ENCODE assay signal across 8 cellular contexts in genomic region chr3:39148116-39149058, GRCh38. TPM values are rescaled to one million over a fixed set of nuclear protein-coding genes. Genes with fewer than 3 reads are reported as not detected.
A peak's percentile ranks its signal among the peaks of the same experiment; 100 is the strongest.
DNase-seq lines count a peak whose midpoint lies in the region; ATAC-seq and TF ChIP-seq lines count a peak whose summit lies in the region.

No MANE protein-coding gene starts in this region.

- DNase-seq in UCSD-AML1 (lab: John Stamatoyannopoulos, UW; ENCODE audit: unreplicated experiment) (peak; percentile 83), esophagus muscularis mucosa (ENCODE audit: extremely low spot score) (no peak), renal cortical epithelial cell (ENCODE audit: low read depth) (peak; percentile 82), NCI-H146 (lab: John Stamatoyannopoulos, UW) (no peak), NCI-H2107 (lab: John Stamatoyannopoulos, UW) (no peak)

- H3K27ac ChIP-seq in ACC112 (ENCODE audit: low read depth, low read length): peak overlapping the region; percentile 85
- peak overlapping the region; percentile 99 to 100 (median 100) for H3K27ac ChIP-seq in esophagus muscularis mucosa (replicated peaks in 1 of 4)

- no peak for TF ChIP-seq EP300 in esophagus muscularis mucosa (IDR thresholded peaks at IDR 0.05)

- H2AFZ ChIP-seq in ACC112 (ENCODE audit: low read length, unreplicated experiment): no peak overlapping the region

- H3K27me3 ChIP-seq in ACC112 (ENCODE audit: insufficient read depth, low read length) (no peaks in the 10 kb centered on the region), esophagus muscularis mucosa (no peaks in the 10 kb centered on the region)

- TF ChIP-seq POLR2A in GM18505 (IDR thresholded peaks at IDR 0.05; ENCODE audit: borderline replicate concordance, extremely low read depth, insufficient read depth, insufficient read length) (peak; percentile 10), esophagus muscularis mucosa (IDR thresholded peaks at IDR 0.05; ENCODE audit: low read depth) (no peak)

- H3K79me2 ChIP-seq in ACC112 (ENCODE audit: control insufficient read depth, insufficient read depth, low read length, unreplicated experiment): peaks cover 77% of the 10 kb centered on the region

- H3K4me1 ChIP-seq in ACC112 (ENCODE audit: control insufficient read depth, insufficient read depth, low read length, unreplicated experiment) (peaks cover 63% of the 10 kb centered on the region), esophagus muscularis mucosa (peaks cover 71 to 85% (median 76%) of the 10 kb centered on the region in 4 donors)

- H3K4me3 ChIP-seq in ACC112 (ENCODE audit: low read depth, low read length) (peak overlapping the region; percentile 35), esophagus muscularis mucosa (peak overlapping the region; percentile 25 to 48 (median 29))

- no peak for TF ChIP-seq CTCF in esophagus muscularis mucosa (IDR thresholded peaks at IDR 0.05)

- H3K36me3 ChIP-seq in ACC112 (ENCODE audit: insufficient read depth, low read length) (peaks cover 13% of the 10 kb centered on the region; the same call in 1 of the 2 replicates), esophagus muscularis mucosa (peaks cover 25 to 33% (median 31%) of the 10 kb centered on the region in 4 donors)

- ATAC-seq in GM18505 (IDR thresholded peaks at IDR 0.05; ENCODE audit: unreplicated experiment) (peak; percentile 17), HG03135 (IDR thresholded peaks at IDR 0.05; ENCODE audit: unreplicated experiment) (peak; percentile 25)

- 39% methylated on average over 10 of the region's 14 CpGs for WGBS in esophagus muscularis mucosa

- intact Hi-C loops in esophagus muscularis mucosa (cut with DNase I): no loop called here

- H3K9me3 ChIP-seq in esophagus muscularis mucosa: no peaks in the 10 kb centered on the region

RNA-seq across cellular contexts. Expression of gene CSRNP1, which starts 5.0 kb away (rescaled TPM):
- total RNA-seq in esophagus muscularis mucosa (100 to 1,000 TPM in 1 of 4 donors, 10 to 100 TPM in 3; 27.8 to 183 (median 45.4) TPM), renal cortical epithelial cell (12.3 and 16.1 TPM in 2 replicates)

RNA-seq across cellular contexts. Expression of gene TTC21A, which starts 40.9 kb away (rescaled TPM):
- 1 to 10 TPM; 1.7 to 8.6 (median 3.9) TPM for total RNA-seq in esophagus muscularis mucosa
- total RNA-seq in renal cortical epithelial cell: 2.1 and 4.7 TPM in 2 replicates

RNA-seq across cellular contexts. Expression of gene GORASP1, which starts 41.0 kb away (rescaled TPM):
- 10 to 100 TPM; 53.7 to 88.7 (median 67.8) TPM for total RNA-seq in esophagus muscularis mucosa
- total RNA-seq in renal cortical epithelial cell: 31.8 and 35.8 TPM in 2 replicates

RNA-seq across cellular contexts. Expression of gene XIRP1, which starts 44.0 kb away (rescaled TPM):
- total RNA-seq in esophagus muscularis mucosa (1 to 10 TPM in 1 of 4 donors, not detected in 3; 1.3 TPM), renal cortical epithelial cell (not detected in 2 replicates)

Comparison
In these comparisons a context has a peak if more than half of its experiments do, and no peak if none do; other contexts are left out.
1. DNase-seq: peak in UCSD-AML1 (single experiment) and renal cortical epithelial cell (single experiment); none in esophagus muscularis mucosa (single experiment), NCI-H146 (single experiment) and NCI-H2107 (single experiment).